8 cellular contexts compared by ENCODE assay signal in the genomic region with DNA sequence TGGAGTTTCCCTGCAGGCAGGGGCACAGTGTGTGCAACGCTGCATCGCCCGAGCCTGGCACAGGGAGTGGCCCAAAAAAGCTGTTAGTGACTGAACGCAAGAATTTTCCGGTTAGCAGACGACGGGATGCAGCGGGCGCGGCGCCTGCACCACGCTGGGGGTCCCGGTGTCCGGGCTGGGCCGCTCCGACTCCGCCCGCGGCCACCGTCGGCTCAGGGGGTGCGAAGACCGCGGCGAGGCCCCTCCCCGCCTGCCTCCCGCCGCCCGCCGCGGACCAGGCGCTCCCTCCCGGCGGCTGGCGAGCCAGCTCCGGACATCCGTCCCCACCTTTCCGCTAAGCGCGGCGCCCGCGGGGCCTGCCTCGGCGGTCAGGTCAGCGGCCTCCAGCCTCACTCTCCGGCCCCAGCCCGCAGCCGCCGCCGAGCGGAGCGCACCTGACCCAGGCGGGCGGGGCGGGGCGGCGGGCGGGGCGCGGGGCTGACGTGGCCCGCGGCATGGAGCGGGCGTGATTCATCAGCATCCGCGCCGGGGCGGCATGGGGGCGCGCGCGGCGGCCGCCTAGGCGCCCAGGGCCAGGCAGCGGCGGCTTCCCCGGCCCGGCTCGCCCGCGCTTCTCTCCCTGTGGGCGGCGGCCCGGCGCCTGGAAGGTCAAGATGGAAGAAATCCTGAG. TPM values are rescaled to one million over a fixed set of nuclear protein-coding genes. Genes with fewer than 3 reads are reported as not detected.
A peak's percentile ranks its signal among the peaks of the same experiment; 100 is the strongest.
DNase-seq lines count a peak whose midpoint lies in the region; ATAC-seq, FAIRE-seq and TF ChIP-seq lines count a peak whose summit lies in the region.

A gene with protein sequence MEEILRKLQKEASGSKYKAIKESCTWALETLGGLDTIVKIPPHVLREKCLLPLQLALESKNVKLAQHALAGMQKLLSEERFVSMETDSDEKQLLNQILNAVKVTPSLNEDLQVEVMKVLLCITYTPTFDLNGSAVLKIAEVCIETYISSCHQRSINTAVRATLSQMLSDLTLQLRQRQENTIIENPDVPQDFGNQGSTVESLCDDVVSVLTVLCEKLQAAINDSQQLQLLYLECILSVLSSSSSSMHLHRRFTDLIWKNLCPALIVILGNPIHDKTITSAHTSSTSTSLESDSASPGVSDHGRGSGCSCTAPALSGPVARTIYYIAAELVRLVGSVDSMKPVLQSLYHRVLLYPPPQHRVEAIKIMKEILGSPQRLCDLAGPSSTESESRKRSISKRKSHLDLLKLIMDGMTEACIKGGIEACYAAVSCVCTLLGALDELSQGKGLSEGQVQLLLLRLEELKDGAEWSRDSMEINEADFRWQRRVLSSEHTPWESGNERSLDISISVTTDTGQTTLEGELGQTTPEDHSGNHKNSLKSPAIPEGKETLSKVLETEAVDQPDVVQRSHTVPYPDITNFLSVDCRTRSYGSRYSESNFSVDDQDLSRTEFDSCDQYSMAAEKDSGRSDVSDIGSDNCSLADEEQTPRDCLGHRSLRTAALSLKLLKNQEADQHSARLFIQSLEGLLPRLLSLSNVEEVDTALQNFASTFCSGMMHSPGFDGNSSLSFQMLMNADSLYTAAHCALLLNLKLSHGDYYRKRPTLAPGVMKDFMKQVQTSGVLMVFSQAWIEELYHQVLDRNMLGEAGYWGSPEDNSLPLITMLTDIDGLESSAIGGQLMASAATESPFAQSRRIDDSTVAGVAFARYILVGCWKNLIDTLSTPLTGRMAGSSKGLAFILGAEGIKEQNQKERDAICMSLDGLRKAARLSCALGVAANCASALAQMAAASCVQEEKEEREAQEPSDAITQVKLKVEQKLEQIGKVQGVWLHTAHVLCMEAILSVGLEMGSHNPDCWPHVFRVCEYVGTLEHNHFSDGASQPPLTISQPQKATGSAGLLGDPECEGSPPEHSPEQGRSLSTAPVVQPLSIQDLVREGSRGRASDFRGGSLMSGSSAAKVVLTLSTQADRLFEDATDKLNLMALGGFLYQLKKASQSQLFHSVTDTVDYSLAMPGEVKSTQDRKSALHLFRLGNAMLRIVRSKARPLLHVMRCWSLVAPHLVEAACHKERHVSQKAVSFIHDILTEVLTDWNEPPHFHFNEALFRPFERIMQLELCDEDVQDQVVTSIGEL (N-terminal part only) (plus strand): TSS at position 506 of the 670 bp plus-strand sequence. CDS start 148 bp downstream, at position 654.

- H3K9me3 ChIP-seq in esophagus (ENCODE audit: control insufficient read depth in 2 of 2, insufficient read depth in 1 of 2, low read depth in 1 of 2, low read length in 1 of 2) (no peaks in the 10 kb centered on the region), muscle layer of duodenum (ENCODE audit: control insufficient read depth in 1 of 2, low read length in 2 of 2) (no peaks in the 10 kb centered on the region)

- FAIRE-seq in GM12891 (lab: Jason Lieb, UNC) = no peak

- H3K4me3 Mint-ChIP-seq in stimulated activated effector memory CD8-positive, alpha-beta T cell treated with anti-CD3 and anti-CD28 coated beads, Interleukin-12 subunit alpha, Interleukin-12 subunit beta, amount 100 ng/mL, for 72 hours = peak within 1 kb of the TSS; percentile 68

- H3K27ac ChIP-seq in esophagus (ENCODE audit: low read depth in 2 of 2, low read length in 1 of 2) (peak within 1 kb of the TSS; percentile 2 to 45), muscle layer of duodenum (ENCODE audit: low read length) (no peak within 1 kb of the TSS)

- peak; percentile 44 for DNase-seq in GM12891 (ENCODE audit: insufficient read length, low spot score)
- peak; percentile 35 for DNase-seq in NCI-H510A (lab: John Stamatoyannopoulos, UW)
- DNase-seq in activated T-cell treated with anti-CD3 and anti-CD28 coated beads for 48 hours (ENCODE audit: low read depth) = peak; percentile 65
- peak; percentile 52 to 70 for DNase-seq in stimulated activated effector memory CD8-positive, alpha-beta T cell treated with anti-CD3 and anti-CD28 coated beads, Interleukin-12 subunit alpha, Interleukin-12 subunit beta, amount 100 ng/mL, for 72 hours (ENCODE audit: low spot score in 2 of 2)
- no peak for DNase-seq in NCI-H1694 treated with DMSO at 0.1 percent for 48 hours (lab: John Stamatoyannopoulos, UW)

- peaks cover 0 to 2% of the 10 kb centered on the region in 2 donors for H3K4me1 ChIP-seq in esophagus (ENCODE audit: control insufficient read depth in 2 of 2, insufficient read depth in 2 of 2, low read length in 1 of 2)
- H3K4me1 ChIP-seq in muscle layer of duodenum (ENCODE audit: control insufficient read depth in 1 of 2, insufficient read depth in 2 of 2, low read length in 2 of 2) = peaks cover 0 to 14% of the 10 kb centered on the region in 2 donors

- WGBS in esophagus, 2 donors = 1% methylated on average over 66 to 88 of the region's 88 CpGs

- no peak within 1 kb of the TSS for H3K27ac Mint-ChIP-seq in stimulated activated effector memory CD8-positive, alpha-beta T cell treated with anti-CD3 and anti-CD28 coated beads, Interleukin-12 subunit alpha, Interleukin-12 subunit beta, amount 100 ng/mL, for 72 hours

- H3K4me1 Mint-ChIP-seq in stimulated activated effector memory CD8-positive, alpha-beta T cell treated with anti-CD3 and anti-CD28 coated beads, Interleukin-12 subunit alpha, Interleukin-12 subunit beta, amount 100 ng/mL, for 72 hours = peaks cover 13% of the 10 kb centered on the region

- ATAC-seq in HG02623 (IDR thresholded peaks at IDR 0.05; ENCODE audit: unreplicated experiment) = peak; percentile 50
- peak; percentile 97 for ATAC-seq in stimulated activated effector memory CD8-positive, alpha-beta T cell treated with anti-CD3 and anti-CD28 coated beads, Interleukin-12 subunit alpha, Interleukin-12 subunit beta, amount 100 ng/mL, for 72 hours

- H3K9me3 Mint-ChIP-seq in stimulated activated effector memory CD8-positive, alpha-beta T cell treated with anti-CD3 and anti-CD28 coated beads, Interleukin-12 subunit alpha, Interleukin-12 subunit beta, amount 100 ng/mL, for 72 hours = no peaks in the 10 kb centered on the region

- no peaks in the 10 kb centered on the region for H3K36me3 ChIP-seq in esophagus (ENCODE audit: control insufficient read depth in 2 of 2, insufficient read depth in 2 of 2, low read length in 1 of 2)
- no peaks in the 10 kb centered on the region for H3K36me3 ChIP-seq in muscle layer of duodenum (ENCODE audit: control insufficient read depth in 1 of 2, insufficient read depth in 2 of 2, low read length in 2 of 2)

- H3K27me3 ChIP-seq in esophagus (ENCODE audit: control insufficient read depth in 1 of 2, insufficient read depth in 2 of 2, low read length in 2 of 2) (peaks cover 0 to 18% of the 10 kb centered on the region in 2 donors), muscle layer of duodenum (ENCODE audit: low read depth, low read length) (peaks cover 14% of the 10 kb centered on the region)

- TF ChIP-seq POLR2A in GM12891 (IDR thresholded peaks at IDR 0.05; ENCODE audit: low read depth, low read length) = no peak

- H3K36me3 Mint-ChIP-seq in stimulated activated effector memory CD8-positive, alpha-beta T cell treated with anti-CD3 and anti-CD28 coated beads, Interleukin-12 subunit alpha, Interleukin-12 subunit beta, amount 100 ng/mL, for 72 hours = no peaks in the 10 kb centered on the region

- H3K4me3 ChIP-seq in esophagus (ENCODE audit: low read depth in 1 of 2, low read length in 2 of 2) (peak within 1 kb of the TSS; percentile 52 to 58), muscle layer of duodenum (ENCODE audit: low read depth in 1 of 2, low read length in 2 of 2) (peak within 1 kb of the TSS; percentile 69 to 75)

TF ChIP-seq in GM12891, 5 proteins besides CTCF, POLR2A, EP300 and RAD21:
- TF ChIP-seq SPI1 (IDR thresholded peaks at IDR 0.05; ENCODE audit: low read depth, low read length) (no peak), PAX5 (IDR thresholded peaks at IDR 0.05; ENCODE audit: insufficient read depth, low read length, severe bottlenecking) (no peak), POU2F2 (IDR thresholded peaks at IDR 0.05; ENCODE audit: low read depth, low read length) (no peak), TAF1 (IDR thresholded peaks at IDR 0.05; ENCODE audit: low read depth, low read length) (no peak), POLR2AphosphoS5 (IDR thresholded peaks at IDR 0.05; ENCODE audit: low read depth, low read length) (no peak)

RNA-seq across cellular contexts. Expression of the gene that starts here (rescaled TPM):
- polyA plus RNA-seq in GM12891 (2012; ENCODE audit: low read depth, missing spikeins) = 0.06 TPM
- polyA plus RNA-seq in esophagus = under 1 TPM; 0.15 to 0.20 TPM
